ENCODE assay signal across 28 cellular contexts in the genomic region with DNA sequence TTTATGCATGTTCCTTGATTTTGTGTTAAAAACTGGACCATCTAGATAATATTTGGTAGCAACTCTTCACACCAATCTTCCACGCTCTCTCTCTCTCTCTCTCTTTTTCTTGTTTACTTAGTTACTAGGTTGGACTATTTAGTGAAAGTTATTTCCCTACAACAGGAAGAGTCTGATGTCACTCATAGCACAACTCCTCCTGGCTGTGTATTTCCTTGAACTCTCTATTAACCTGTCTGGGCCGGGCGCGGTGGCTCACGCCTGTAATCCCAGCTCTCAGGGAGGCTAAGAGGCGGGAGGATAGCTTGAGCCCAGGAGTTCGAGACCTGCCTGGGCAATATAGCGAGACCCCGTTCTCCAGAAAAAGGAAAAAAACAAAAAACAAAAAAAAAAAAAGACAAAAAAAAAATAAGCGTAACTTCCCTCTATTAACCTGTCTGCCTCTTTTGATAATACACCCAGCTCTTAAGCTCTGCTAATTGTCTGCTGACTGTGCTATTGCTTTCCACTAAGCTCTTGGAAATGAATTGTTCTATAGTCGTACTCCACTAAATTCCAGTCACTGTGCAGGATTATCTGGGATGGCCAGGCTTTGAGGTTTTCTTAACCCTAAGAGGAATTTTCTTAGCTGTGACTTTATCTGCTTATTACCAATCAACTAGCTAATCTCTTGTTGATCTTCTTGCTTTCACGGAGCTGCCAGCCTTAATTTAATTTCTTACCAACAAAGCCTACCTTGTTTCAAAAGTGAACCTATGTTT. TPM values are rescaled to one million over a fixed set of nuclear protein-coding genes. Genes with fewer than 3 reads are reported as not detected.
"Had no signal": no experiment of that assay in that cellular context is flagged by ENCODE, and none has a peak within 500 bp of the region (broad histone marks: within the 10 kb centered on the region; RNA-seq: fewer than 3 reads in every experiment).

No MANE protein-coding gene starts in this region.

- DNase-seq: activated CD4-positive, alpha-beta memory T cell treated with anti-CD3 and anti-CD28 coated beads, Interleukin-2, amount 10 ng/mL, durations not matched to agents 7 days and 5 days; activated CD4-positive, alpha-beta T cell treated with anti-CD3 and anti-CD28 coated beads, Interleukin-2, amount 10 ng/mL, durations not matched to agents 24 days and 14 days; activated CD4-positive, CD25-positive, alpha-beta regulatory T cell treated with anti-CD3 and anti-CD28 coated beads, Interleukin-2, amount 50 U/mL, for 72 hours; activated gamma-delta T cell; activated naive CD4-positive, alpha-beta T cell treated with anti-CD3 and anti-CD28 coated beads for 36 hours; activated T-cell treated with anti-CD3 and anti-CD28 coated beads for 4 hours; activated T-cell treated with anti-CD3 and anti-CD28 coated beads, Interleukin-2, amount 50 U/mL, for 48 hours; amygdala; MG63; MV-4-11; NCI-H1092 treated with DMSO at 0.1 percent for 48 hours; NCI-H1436; NCI-H187; NCI-H2081; NCI-H2171; NCI-H2227 treated with DMSO at 0.1 percent for 48 hours; NCI-H526; NCI-H774; NK-92 treated with Interleukin-12 subunit alpha and Interleukin-12 subunit beta, amount 100 ng/mL, for 24 hours; Peyer's patch; Right ventricle myocardium superior; SJCRH30; SK-N-SH; T-helper 1 cell had no signal

- ATAC-seq: activated T-helper 17 cell treated with anti-CD3 and anti-CD28 coated beads, Interleukin-2, amount 50 U/mL, for 72 hours had no signal

RNA-seq across cellular contexts. Expression of a gene that starts 18.1 kb away (rescaled TPM):
- total RNA-seq: activated CD4-positive, alpha-beta memory T cell treated with anti-CD3 and anti-CD28 coated beads, Interleukin-2, amount 10 ng/mL, durations not matched to agents 7 days and 5 days; activated CD4-positive, alpha-beta T cell treated with anti-CD3 and anti-CD28 coated beads, Interleukin-2, amount 10 ng/mL, durations not matched to agents 24 days and 14 days; activated CD8-positive, alpha-beta memory T cell treated with anti-CD3 and anti-CD28 coated beads for 36 hours; activated naive CD4-positive, alpha-beta T cell treated with anti-CD3 and anti-CD28 coated beads for 36 hours; activated T-helper 17 cell treated with anti-CD3 and anti-CD28 coated beads, Interleukin-2, amount 50 U/mL, for 72 hours; astrocyte; T-helper 2 cell treated with Interferon-gamma antibody and Interleukin-4, amounts not matched to agents 100 ng/mL and 5 ng/mL, for 36 hours had no signal
